In the genomic region with DNA sequence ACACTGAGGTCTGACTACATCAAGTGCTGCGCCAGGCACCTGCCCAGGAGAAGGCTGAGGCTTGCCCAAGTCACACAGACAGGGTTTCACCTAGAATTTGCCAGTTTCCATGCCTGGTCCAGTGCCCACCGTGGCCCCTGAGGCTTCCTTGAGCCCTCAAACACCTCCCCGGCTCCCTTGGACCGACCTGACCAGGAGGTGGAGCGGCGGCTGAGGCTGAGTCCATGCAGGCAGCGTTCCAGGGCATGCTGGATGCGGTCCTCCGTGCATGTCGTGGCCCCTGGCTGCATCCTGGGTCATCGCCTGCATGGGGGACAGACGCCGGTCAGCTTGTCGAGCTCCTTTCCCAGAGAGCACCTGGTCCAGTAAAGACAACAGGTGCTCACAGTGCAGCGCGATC, we compare ENCODE assay signal across 16 cellular contexts. TPM values are rescaled to one million over a fixed set of nuclear protein-coding genes. Genes with fewer than 3 reads are reported as not detected.
"Had no signal": no experiment of that assay in that cellular context is flagged by ENCODE, and none has a peak within 500 bp of the region (broad histone marks: within the 10 kb centered on the region; RNA-seq: fewer than 3 reads in every experiment).

No MANE protein-coding gene starts in this region.

- H3K27me3 Mint-ChIP-seq: activated naive CD8-positive, alpha-beta T cell treated with anti-CD3 and anti-CD28 coated beads, Interleukin-2, amount 10 ng/mL, durations not matched to agents 7 days and 5 days had no signal

- H3K9me3 Mint-ChIP-seq: activated naive CD8-positive, alpha-beta T cell treated with anti-CD3 and anti-CD28 coated beads, Interleukin-2, amount 10 ng/mL, durations not matched to agents 7 days and 5 days had no signal

- H3K27ac Mint-ChIP-seq: activated naive CD8-positive, alpha-beta T cell treated with anti-CD3 and anti-CD28 coated beads, Interleukin-2, amount 10 ng/mL, durations not matched to agents 7 days and 5 days had no signal

- FAIRE-seq: bronchial epithelial cell, colon, small intestine had no signal

- H3K36me3 ChIP-seq: gastrocnemius medialis, transverse colon had no signal

- H3K27me3 ChIP-seq: gastrocnemius medialis, transverse colon had no signal

- H3K27ac ChIP-seq: gastrocnemius medialis, transverse colon had no signal

- DNase-seq: activated CD4-positive, alpha-beta T cell treated with anti-CD3 and anti-CD28 coated beads for 48 hours; activated gamma-delta T cell; activated naive CD8-positive, alpha-beta T cell treated with anti-CD3 and anti-CD28 coated beads, Interleukin-2, amount 10 ng/mL, durations not matched to agents 7 days and 5 days; activated T-cell treated with anti-CD3 and anti-CD28 coated beads for 4 hours; aorta; effector CD4-positive, alpha-beta T cell; gastrocnemius medialis; kidney glomerular epithelial cell; small intestine; stimulated activated naive CD4-positive, alpha-beta T cell; substantia nigra; T1000; transverse colon had no signal

- H3K4me3 Mint-ChIP-seq: activated naive CD8-positive, alpha-beta T cell treated with anti-CD3 and anti-CD28 coated beads, Interleukin-2, amount 10 ng/mL, durations not matched to agents 7 days and 5 days had no signal

- H3K9me3 ChIP-seq: gastrocnemius medialis, transverse colon had no signal

- ATAC-seq: gastrocnemius medialis had no signal

- H3K4me1 ChIP-seq: gastrocnemius medialis, transverse colon had no signal

- H3K4me3 ChIP-seq: gastrocnemius medialis, transverse colon had no signal

RNA-seq across cellular contexts. Expression of gene PIK3R6, which starts 43.7 kb away (rescaled TPM):
- total RNA-seq: bronchial epithelial cell, myocyte had no signal

RNA-seq across cellular contexts. Expression of gene PIK3R5, which starts 54.3 kb away (rescaled TPM):
- total RNA-seq: bronchial epithelial cell, myocyte had no signal
